Comparison of ENCODE assay signal across 25 cellular contexts in genomic region chr7:117117172-117117571, GRCh38.
"Had no signal": no experiment of that assay in that cellular context is flagged by ENCODE, and none has a peak within 500 bp of the region (broad histone marks: within the 10 kb centered on the region; RNA-seq: fewer than 3 reads in every experiment).

No MANE protein-coding gene starts in this region.

- H3K27ac ChIP-seq: coronary artery, esophagus squamous epithelium, heart left ventricle, hepatocyte, pancreas, right lobe of liver, thoracic aorta, tibial nerve, upper lobe of left lung had no signal

- H3K9me3 Mint-ChIP-seq: memory B cell; natural killer cell; stimulated activated memory B cell treated with anti-CD40 and anti-IgM and Interleukin-4, amounts not matched to agents 10 μg/mL and 1 μg/mL and 100 μg/mL, for 72 hours; stimulated activated naive CD8-positive, alpha-beta T cell treated with anti-CD3 and anti-CD28 coated beads, Interleukin-15, Interleukin-2, amounts not matched to agents 100 ng/mL and 50 ng/mL, for 24 hours had no signal

- H3K4me1 ChIP-seq: right lobe of liver had no signal

- H2AFZ ChIP-seq: hepatocyte had no signal

- H3K9me3 ChIP-seq: esophagus squamous epithelium, heart left ventricle, pancreas, right lobe of liver, thoracic aorta, tibial nerve, upper lobe of left lung had no signal

- H3K4me2 ChIP-seq: hepatocyte had no signal

- H3K4me3 ChIP-seq: coronary artery, esophagus squamous epithelium, heart left ventricle, hepatocyte, lung, pancreas, right lobe of liver, thoracic aorta, tibial nerve, upper lobe of left lung had no signal

- H3K36me3 Mint-ChIP-seq: natural killer cell had no signal

- H3K4me3 Mint-ChIP-seq: memory B cell; natural killer cell; stimulated activated memory B cell treated with anti-CD40 and anti-IgM and Interleukin-4, amounts not matched to agents 10 μg/mL and 1 μg/mL and 100 μg/mL, for 72 hours; stimulated activated naive CD8-positive, alpha-beta T cell treated with anti-CD3 and anti-CD28 coated beads, Interleukin-15, Interleukin-2, amounts not matched to agents 100 ng/mL and 50 ng/mL, for 24 hours had no signal

- ATAC-seq: heart left ventricle; left lobe of liver; pancreas; right lobe of liver; stimulated activated memory B cell treated with anti-CD40 and anti-IgM and Interleukin-4, amounts not matched to agents 10 μg/mL and 1 μg/mL and 100 μg/mL, for 72 hours had no signal

- H3K27me3 Mint-ChIP-seq: memory B cell; stimulated activated memory B cell treated with anti-CD40 and anti-IgM and Interleukin-4, amounts not matched to agents 10 μg/mL and 1 μg/mL and 100 μg/mL, for 72 hours had no signal

- DNase-seq: dermis blood vessel endothelial cell; effector memory CD4-positive, alpha-beta T cell; erythroblast; esophagus squamous epithelium; heart left ventricle; kidney; natural killer cell; occipital lobe; pancreas; retina; right lobe of liver; small intestine; stimulated activated CD4-positive, alpha-beta T cell treated with anti-CD3 and anti-CD28 coated beads, Interleukin-12 subunit alpha, Interleukin-12 subunit beta, amount 100 ng/mL, for 4 hours; stimulated activated CD4-positive, alpha-beta T cell treated with anti-CD3 and anti-CD28 coated beads, Interleukin-1b, Interleukin-23, amount 100 ng/mL, for 48 hours; stimulated activated CD4-positive, alpha-beta T cell treated with anti-CD3 and anti-CD28 coated beads, Interleukin-4, amount 100 ng/mL, for 1 hour; upper lobe of left lung had no signal

- H3K36me3 ChIP-seq: pancreas, right lobe of liver, thoracic aorta, tibial nerve, upper lobe of left lung had no signal

- H3K27me3 ChIP-seq: esophagus squamous epithelium, heart left ventricle, hepatocyte, pancreas, right lobe of liver, tibial nerve, upper lobe of left lung had no signal

- H3K4me1 Mint-ChIP-seq: memory B cell, natural killer cell had no signal

- H3K27ac Mint-ChIP-seq: memory B cell; natural killer cell; stimulated activated memory B cell treated with anti-CD40 and anti-IgM and Interleukin-4, amounts not matched to agents 10 μg/mL and 1 μg/mL and 100 μg/mL, for 72 hours; stimulated activated naive CD8-positive, alpha-beta T cell treated with anti-CD3 and anti-CD28 coated beads, Interleukin-15, Interleukin-2, amounts not matched to agents 100 ng/mL and 50 ng/mL, for 24 hours had no signal

- H3K79me2 ChIP-seq: hepatocyte had no signal
